Comparison of ENCODE assay signal across 16 cellular contexts in the genomic region with DNA sequence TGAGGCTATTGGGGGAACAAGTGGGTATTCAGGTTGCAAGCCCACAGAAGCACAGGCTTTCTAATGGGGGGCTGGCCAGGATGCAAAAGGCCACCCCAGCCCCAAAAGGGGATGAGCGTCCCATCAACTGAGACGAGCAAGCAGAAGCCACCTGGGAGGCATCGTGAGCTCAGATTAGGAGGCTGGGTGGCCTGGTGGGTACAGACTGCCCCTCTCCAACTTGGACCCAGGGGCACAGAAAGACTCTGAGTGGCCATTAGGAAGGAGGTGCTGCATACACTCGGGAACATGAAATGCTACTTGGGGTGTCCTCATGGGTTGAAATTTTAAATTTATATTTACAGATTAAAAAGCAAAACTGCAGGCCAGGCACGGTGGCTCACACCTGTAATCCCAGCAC. TPM values are rescaled to one million over a fixed set of nuclear protein-coding genes. Genes with fewer than 3 reads are reported as not detected.
A peak's percentile ranks its signal among the peaks of the same experiment; 100 is the strongest.
DNase-seq lines count a peak whose midpoint lies in the region; ATAC-seq and TF ChIP-seq lines count a peak whose summit lies in the region.
"Had no signal": no experiment of that assay in that cellular context is flagged by ENCODE, and none has a peak within 500 bp of the region (broad histone marks: within the 10 kb centered on the region; RNA-seq: fewer than 3 reads in every experiment).

No MANE protein-coding gene starts in this region.

- peaks cover 24% of the 10 kb centered on the region for H3K36me3 Mint-ChIP-seq in stimulated activated memory B cell treated with anti-CD40 and anti-IgM and Interleukin-4, amounts not matched to agents 10 μg/mL and 1 μg/mL and 100 μg/mL, for 72 hours
- no peaks in the 10 kb centered on the region for H3K36me3 Mint-ChIP-seq in activated naive CD4-positive, alpha-beta T cell treated with anti-CD3 and anti-CD28 coated beads for 36 hours (ENCODE audit: low read depth)

- no peak overlapping the region for H3K4me3 ChIP-seq in right atrium auricular region
- H3K4me3 ChIP-seq in lung = no peak overlapping the region
- H3K4me3 ChIP-seq: BLaER1 treated with 17β-estradiol and CSF1 and Interleukin-3, amounts not matched to agents 10 nM and 100 nM; GM12878; GM23338 had no signal

- WGBS in lung, 2 donors = 93 to 95% methylated on average over 5 of the region's 5 CpGs

- DNase-seq in right atrium auricular region (ENCODE audit: low spot score) = peak; percentile 4
- DNase-seq in cardiac septum (ENCODE audit: low spot score) = no peak
- peak; percentile 16 for DNase-seq in lung (ENCODE audit: low spot score)
- DNase-seq in activated naive CD4-positive, alpha-beta T cell treated with anti-CD3 and anti-CD28 coated beads for 36 hours = no peak
- no peak for DNase-seq in globus pallidus (ENCODE audit: low spot score)
- DNase-seq: Calu3; CD8-positive, alpha-beta T cell; DMS79 treated with DMSO at 0.1 percent for 48 hours; GF-D8; HCEC 1CT; IMR-90 had no signal

- CTCF ChIA-PET in activated naive CD4-positive, alpha-beta T cell treated with anti-CD3 and anti-CD28 coated beads for 36 hours (lab: Charles Lee) = no interaction called here

- no peaks in the 10 kb centered on the region for H3K9me3 Mint-ChIP-seq in stimulated activated memory B cell treated with anti-CD40 and anti-IgM and Interleukin-4, amounts not matched to agents 10 μg/mL and 1 μg/mL and 100 μg/mL, for 72 hours
- no peaks in the 10 kb centered on the region for H3K9me3 Mint-ChIP-seq in activated naive CD4-positive, alpha-beta T cell treated with anti-CD3 and anti-CD28 coated beads for 36 hours
- H3K9me3 Mint-ChIP-seq: CD8-positive, alpha-beta T cell; GM23338 had no signal

- no peak for ATAC-seq in lung (ENCODE audit: insufficient read depth, low FRiP score)
- ATAC-seq in stimulated activated memory B cell treated with anti-CD40 and anti-IgM and Interleukin-4, amounts not matched to agents 10 μg/mL and 1 μg/mL and 100 μg/mL, for 72 hours = no peak
- ATAC-seq: CD8-positive, alpha-beta T cell; GM12878; GM23338 had no signal

- H3K4me3 Mint-ChIP-seq in stimulated activated memory B cell treated with anti-CD40 and anti-IgM and Interleukin-4, amounts not matched to agents 10 μg/mL and 1 μg/mL and 100 μg/mL, for 72 hours = no peak overlapping the region
- H3K4me3 Mint-ChIP-seq in activated naive CD4-positive, alpha-beta T cell treated with anti-CD3 and anti-CD28 coated beads for 36 hours = no peak overlapping the region
- H3K4me3 Mint-ChIP-seq: B cell; CD8-positive, alpha-beta T cell; GM23338 had no signal

- H3K4me1 ChIP-seq in right atrium auricular region = peaks cover 0 to 29% of the 10 kb centered on the region in 2 donors
- peaks cover 0 to 4% of the 10 kb centered on the region in 2 donors for H3K4me1 ChIP-seq in lung (ENCODE audit: control insufficient read depth in 2 of 2, insufficient read depth in 2 of 2, low read length in 2 of 2)

- no peaks in the 10 kb centered on the region for H3K27me3 ChIP-seq in right atrium auricular region
- no peaks in the 10 kb centered on the region for H3K27me3 ChIP-seq in lung (ENCODE audit: control insufficient read depth, insufficient read depth)
- H3K27me3 ChIP-seq: BLaER1 treated with 17β-estradiol and CSF1 and Interleukin-3, amounts not matched to agents 10 nM and 100 nM had no signal

- peaks cover 24% of the 10 kb centered on the region for H3K4me1 Mint-ChIP-seq in stimulated activated memory B cell treated with anti-CD40 and anti-IgM and Interleukin-4, amounts not matched to agents 10 μg/mL and 1 μg/mL and 100 μg/mL, for 72 hours
- H3K4me1 Mint-ChIP-seq in activated naive CD4-positive, alpha-beta T cell treated with anti-CD3 and anti-CD28 coated beads for 36 hours (ENCODE audit: low read depth) = peaks cover 20% of the 10 kb centered on the region

- intact Hi-C loops in cardiac septum (cut with DNase I) = no loop called here
- intact Hi-C loops in activated naive CD4-positive, alpha-beta T cell treated with anti-CD3 and anti-CD28 coated beads for 36 hours (cut with micrococcal nuclease) = no loop called here

- H3K9me3 ChIP-seq in right atrium auricular region = no peaks in the 10 kb centered on the region
- H3K9me3 ChIP-seq in lung (ENCODE audit: control insufficient read depth in 2 of 2, insufficient read depth in 1 of 2, low read length in 1 of 2) = no peaks in the 10 kb centered on the region
- H3K9me3 ChIP-seq: BLaER1 treated with 17β-estradiol and CSF1 and Interleukin-3, amounts not matched to agents 10 nM and 100 nM had no signal

- H3K27me3 Mint-ChIP-seq in stimulated activated memory B cell treated with anti-CD40 and anti-IgM and Interleukin-4, amounts not matched to agents 10 μg/mL and 1 μg/mL and 100 μg/mL, for 72 hours = no peaks in the 10 kb centered on the region
- H3K27me3 Mint-ChIP-seq in activated naive CD4-positive, alpha-beta T cell treated with anti-CD3 and anti-CD28 coated beads for 36 hours (ENCODE audit: low read depth) = no peaks in the 10 kb centered on the region
- H3K27me3 Mint-ChIP-seq: B cell had no signal

- H3K27ac Mint-ChIP-seq in stimulated activated memory B cell treated with anti-CD40 and anti-IgM and Interleukin-4, amounts not matched to agents 10 μg/mL and 1 μg/mL and 100 μg/mL, for 72 hours = peak overlapping the region; percentile 10
- no peak overlapping the region for H3K27ac Mint-ChIP-seq in activated naive CD4-positive, alpha-beta T cell treated with anti-CD3 and anti-CD28 coated beads for 36 hours
- H3K27ac Mint-ChIP-seq: B cell; CD8-positive, alpha-beta T cell; GM23338 had no signal

- H3K27ac ChIP-seq in right atrium auricular region (no peak overlapping the region), lung (ENCODE audit: low read depth in 1 of 2, low read length in 1 of 2) (no peak overlapping the region)
- H3K27ac ChIP-seq: BLaER1 treated with 17β-estradiol and CSF1 and Interleukin-3, amounts not matched to agents 10 nM and 100 nM had no signal

- H3K36me3 ChIP-seq in right atrium auricular region (no peaks in the 10 kb centered on the region), lung (ENCODE audit: control insufficient read depth in 2 of 2, insufficient read depth in 2 of 2, low read length in 2 of 2) (peaks cover 0 to 5% of the 10 kb centered on the region in 2 donors)

- no peak for TF ChIP-seq CTCF in right atrium auricular region (IDR thresholded peaks at IDR 0.05)
- TF ChIP-seq CTCF in lung (IDR thresholded peaks at IDR 0.05; ENCODE audit: control extremely low read depth, extremely low read depth) = no peak

RNA-seq across cellular contexts. Expression of gene SLC41A3, which starts 29.1 kb away (rescaled TPM):
- total RNA-seq in right atrium auricular region (10 to 100 TPM; 34.1 to 39.6 TPM), cardiac septum (35.6 TPM), lung (10 to 100 TPM; 37.8 to 50.2 TPM)
- 10 to 100 TPM; 16.9 to 31.9 TPM for polyA plus RNA-seq in lung
- 10 to 100 TPM; 24.0 to 24.7 TPM for total RNA-seq in activated naive CD4-positive, alpha-beta T cell treated with anti-CD3 and anti-CD28 coated beads for 36 hours

Comparison
In these comparisons a context has a peak if more than half of its experiments do, and no peak if none do; other contexts are left out.
1. DNase-seq: peak in right atrium auricular region (single experiment) and lung (single experiment); none in cardiac septum (single experiment), activated naive CD4-positive, alpha-beta T cell treated with anti-CD3 and anti-CD28 coated beads for 36 hours (single experiment) and globus pallidus (single experiment).